Comparison of ENCODE assay signal across 8 cellular contexts in genomic region chr20:32017711-32018251, GRCh38. TPM values are rescaled to one million over a fixed set of nuclear protein-coding genes. Genes with fewer than 3 reads are reported as not detected.
A peak's percentile ranks its signal among the peaks of the same experiment; 100 is the strongest.
DNase-seq lines count a peak whose midpoint lies in the region; ATAC-seq and TF ChIP-seq lines count a peak whose summit lies in the region.

No MANE protein-coding gene starts in this region.

- H3K9ac ChIP-seq in endocrine pancreas (ENCODE audit: control insufficient read depth, insufficient read depth, low read length): peak overlapping the region; percentile 1

- intact Hi-C loops in spleen (cut with DNase I; ENCODE audit: low total_unique reads): no loop called here

- H3K79me2 ChIP-seq in DOHH2 (ENCODE audit: control insufficient read depth, low read length): no peaks in the 10 kb centered on the region

- no peaks in the 10 kb centered on the region for H4K20me1 ChIP-seq in DOHH2 (ENCODE audit: control insufficient read depth, insufficient read depth, low read depth, low read length)

- H3F3A ChIP-seq in DOHH2 (ENCODE audit: control insufficient read depth, insufficient read depth): no peaks in the 10 kb centered on the region

- ATAC-seq in HG03439 (IDR thresholded peaks at IDR 0.05; ENCODE audit: unreplicated experiment) (no peak), GM21737 (IDR thresholded peaks at IDR 0.05; ENCODE audit: unreplicated experiment) (no peak)

- H3K27me3 ChIP-seq in DOHH2 (ENCODE audit: control insufficient read depth, low read length) (peaks cover 46% of the 10 kb centered on the region), endocrine pancreas (ENCODE audit: control insufficient read depth, insufficient read depth, low read length) (no peaks in the 10 kb centered on the region), spleen (replicated peaks in 1 of 7) (peaks cover 0 to 80% (median 30%) of the 10 kb centered on the region in 7 donors)

- H3K9me3 ChIP-seq in DOHH2 (ENCODE audit: control insufficient read depth, insufficient read depth, low read length) (no peaks in the 10 kb centered on the region), endocrine pancreas (ENCODE audit: control insufficient read depth, low read length) (no peaks in the 10 kb centered on the region), spleen (no peaks in the 10 kb centered on the region)

- H3K36me3 ChIP-seq in DOHH2 (ENCODE audit: control insufficient read depth, low read length): no peaks in the 10 kb centered on the region
- H3K36me3 ChIP-seq in endocrine pancreas (ENCODE audit: control insufficient read depth, insufficient read depth, low read length): no peaks in the 10 kb centered on the region
- H3K36me3 ChIP-seq in spleen: peaks cover 0 to 5% (median 0%) of the 10 kb centered on the region in 6 donors

- H3K9me2 ChIP-seq in DOHH2 (replicated peaks; ENCODE audit: control insufficient read depth, low read length): no peaks in the 10 kb centered on the region

- peak overlapping the region; percentile 90 for H3K4me2 ChIP-seq in DOHH2 (ENCODE audit: low read length)

- WGBS in spleen, 5 donors: 10 to 29% (median 15%) methylated on average over 9 to 34 of the region's 35 CpGs

- H3K27ac ChIP-seq in DOHH2 (ENCODE audit: low read depth, low read length): no peak overlapping the region
- peak overlapping the region; percentile 39; the same call in 1 of the 2 replicates for H3K27ac ChIP-seq in VCaP
- H3K27ac ChIP-seq in spleen: peak overlapping the region in 3 of 8 donors; percentile 36 to 88 (median 82)

- H3K4me3 ChIP-seq in DOHH2 (ENCODE audit: low read length): no peak overlapping the region
- peak overlapping the region; percentile 23 for H3K4me3 ChIP-seq in endocrine pancreas (ENCODE audit: control insufficient read depth, insufficient read depth, low read length)
- H3K4me3 ChIP-seq in spleen: peak overlapping the region in 5 of 8 donors; percentile 24 to 81 (median 74)

- no peak for TF ChIP-seq POLR2A in spleen (IDR thresholded peaks at IDR 0.05)

- no peak for TF ChIP-seq CTCF in DOHH2 (IDR thresholded peaks at IDR 0.05; ENCODE audit: low read depth, low read length, poor library complexity, severe bottlenecking)
- TF ChIP-seq CTCF in VCaP (conservative IDR thresholded peaks at IDR 0.05): peak; percentile 64
- TF ChIP-seq CTCF in spleen (IDR thresholded peaks at IDR 0.05 in 8 of 11, conservative IDR thresholded peaks at IDR 0.05 in 3 of 11): peak in 7 of 11 experiments; percentile 12 to 49 (median 25)

- DNase-seq in NCI-H1436 treated with DMSO at 0.1 percent for 48 hours (lab: John Stamatoyannopoulos, UW) (peak; percentile 20), spleen (peak; percentile 79), OCI-M1 (lab: John Stamatoyannopoulos, UW) (no peak)

- H3K4me1 ChIP-seq in DOHH2 (ENCODE audit: control insufficient read depth, low read length) (peaks cover 21% of the 10 kb centered on the region), endocrine pancreas (ENCODE audit: control insufficient read depth, insufficient read depth, low read length) (no peaks in the 10 kb centered on the region), spleen (peaks cover 5 to 78% (median 24%) of the 10 kb centered on the region in 6 donors)

RNA-seq across cellular contexts. Expression of gene CCM2L, which starts 7.5 kb away (rescaled TPM):
- 100 to 1,000 TPM in 5 of 7 donors, 10 to 100 TPM in 2; 64.8 to 186 (median 138) TPM for total RNA-seq in spleen
- 100 to 1,000 TPM in 1 of 3 donors, 10 to 100 TPM in 2; 27.6 to 158 (median 71.1) TPM for polyA plus RNA-seq in spleen

RNA-seq across cellular contexts. Expression of gene HCK, which starts 34.3 kb away (rescaled TPM):
- 100 to 1,000 TPM; 139 to 341 (median 155) TPM for total RNA-seq in spleen
- 10 to 100 TPM; 44.3 to 76.4 (median 53.0) TPM for polyA plus RNA-seq in spleen

RNA-seq across cellular contexts. Expression of gene XKR7, which starts 49.8 kb away (rescaled TPM):
- total RNA-seq in spleen: under 1 TPM in 5 of 7 donors, not detected in 2; 0.07 to 0.21 (median 0.09) TPM
- polyA plus RNA-seq in spleen: under 1 TPM; 0.02 to 0.03 (median 0.02) TPM
